In the genomic region with DNA sequence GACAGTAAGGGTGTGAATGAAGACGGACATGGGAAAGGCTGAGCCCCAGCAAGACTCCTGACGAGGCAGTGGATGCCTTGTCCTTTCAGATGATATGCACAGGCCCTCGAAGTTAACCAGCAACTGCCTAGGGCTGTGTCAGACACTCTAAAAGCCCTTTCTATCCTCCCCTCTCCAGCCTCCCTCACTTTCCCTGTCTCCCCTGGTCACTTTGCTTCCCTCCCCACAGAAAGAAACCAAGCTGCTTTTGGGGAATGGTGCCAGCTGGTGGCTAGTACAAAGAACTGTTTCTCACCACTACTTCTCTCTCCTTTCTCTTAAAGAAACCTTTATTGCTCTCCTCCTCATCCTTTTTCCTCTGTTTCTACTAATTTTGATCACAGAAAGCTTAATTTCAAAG, we compare ENCODE assay signal across 11 cellular contexts. TPM values are rescaled to one million over a fixed set of nuclear protein-coding genes. Genes with fewer than 3 reads are reported as not detected.
DNase-seq lines count a peak whose midpoint lies in the region; ATAC-seq, FAIRE-seq and TF ChIP-seq lines count a peak whose summit lies in the region.
"Had no signal": no experiment of that assay in that cellular context is flagged by ENCODE, and none has a peak within 500 bp of the region (broad histone marks: within the 10 kb centered on the region; RNA-seq: fewer than 3 reads in every experiment).

No MANE protein-coding gene starts in this region.

- H3K9me3 ChIP-seq in PC-3 (ENCODE audit: low read length), result no peaks in the 10 kb centered on the region
- no peaks in the 10 kb centered on the region for H3K9me3 ChIP-seq in parathyroid adenoma (ENCODE audit: control insufficient read depth, low read length)

- H2AFZ ChIP-seq in PC-3 (ENCODE audit: low read length) (no peak overlapping the region), parathyroid adenoma (no peak overlapping the region)

- DNase-seq in GM12864 (ENCODE audit: low read depth) (no peak), PC-3 (peak; percentile 14), erythroblast (lab: John Stamatoyannopoulos, UW) (peak; percentile 44 to 66), GM12891 (ENCODE audit: insufficient read length, low spot score) (no peak), NK-92 (lab: John Stamatoyannopoulos, UW; ENCODE audit: unreplicated experiment) (no peak), NCI-H1694 (lab: John Stamatoyannopoulos, UW) (no peak), globus pallidus (ENCODE audit: low spot score) (no peak)
- DNase-seq: activated CD4-positive, alpha-beta T cell treated with anti-CD3 and anti-CD28 coated beads, Interleukin-2, amount 10 ng/mL, durations not matched to agents 7 days and 5 days; cortex of kidney; NCI-H2081 had no signal

- H3K4me2 ChIP-seq in PC-3 (ENCODE audit: low read length) (no peak overlapping the region), parathyroid adenoma (ENCODE audit: low read length) (no peak overlapping the region)

- no peaks in the 10 kb centered on the region for H4K20me1 ChIP-seq in PC-3 (ENCODE audit: low read length)

- CTCF ChIA-PET in PC-3 (lab: Charles Lee), result no interaction called here

- H3K27me3 ChIP-seq in PC-3 (ENCODE audit: low read length) (no peaks in the 10 kb centered on the region), parathyroid adenoma (ENCODE audit: control insufficient read depth, insufficient read depth, low read length) (no peaks in the 10 kb centered on the region)

- intact Hi-C loops in PC-3 (cut with micrococcal nuclease), result no loop called here

- H3K79me2 ChIP-seq in PC-3 (ENCODE audit: low read length) (peaks cover 7% of the 10 kb centered on the region; the same call in 1 of the 2 replicates), parathyroid adenoma (peaks cover 2% of the 10 kb centered on the region)

- H3F3A ChIP-seq in PC-3 (ENCODE audit: low read length, unreplicated experiment), result no peaks in the 10 kb centered on the region

- H3K4me3 ChIP-seq in GM12864 (ENCODE audit: low read depth, low read length) (no peak overlapping the region), PC-3 (ENCODE audit: low read length) (no peak overlapping the region), parathyroid adenoma (ENCODE audit: low read depth, low read length) (no peak overlapping the region)

- no peak overlapping the region for H3K9ac ChIP-seq in PC-3 (ENCODE audit: low read length)
- H3K9ac ChIP-seq in parathyroid adenoma, result no peak overlapping the region

- H3K36me3 ChIP-seq in PC-3 (ENCODE audit: low read depth, low read length), result peaks cover 17% of the 10 kb centered on the region
- no peaks in the 10 kb centered on the region for H3K36me3 ChIP-seq in parathyroid adenoma (ENCODE audit: control insufficient read depth, insufficient read depth, low read length)

- FAIRE-seq in GM12891 (lab: Jason Lieb, UNC), result no peak

- H3K9me2 ChIP-seq in PC-3 (replicated peaks; ENCODE audit: low read length), result no peaks in the 10 kb centered on the region

- peak; percentile 47 for TF ChIP-seq CTCF in GM12864 (IDR thresholded peaks at IDR 0.05; ENCODE audit: low read depth, low read length, missing control alignments)
- TF ChIP-seq CTCF in PC-3 (conservative IDR thresholded peaks at IDR 0.05; ENCODE audit: low read depth, low read length), result peak; percentile 53
- TF ChIP-seq CTCF in parathyroid adenoma (IDR thresholded peaks at IDR 0.05), result peak; percentile 16

- H3K27ac ChIP-seq in PC-3 (ENCODE audit: low read length) (no peak overlapping the region), parathyroid adenoma (no peak overlapping the region)

- POLR2A ChIA-PET in PC-3 (lab: Charles Lee; ENCODE audit: unreplicated experiment), result no interaction called here

- no TSS peak for BruUV-seq in PC-3 (replicated peaks; lab: Mats Ljungman, UMichigan)

- TF ChIP-seq POLR2A in erythroblast (IDR thresholded peaks at IDR 0.05; ENCODE audit: low read length), result no peak
- no peak for TF ChIP-seq POLR2A in GM12891 (IDR thresholded peaks at IDR 0.05; ENCODE audit: low read depth, low read length)

- no peak for ATAC-seq in PC-3

- H3K4me1 ChIP-seq in PC-3 (ENCODE audit: insufficient read depth, low read length) (peaks cover 9% of the 10 kb centered on the region; the same call in 1 of the 2 replicates), parathyroid adenoma (no peaks in the 10 kb centered on the region)

TF ChIP-seq in GM12891, 5 proteins besides CTCF, POLR2A, EP300 and RAD21:
- TF ChIP-seq TAF1 (IDR thresholded peaks at IDR 0.05; ENCODE audit: low read depth, low read length) (no peak), SPI1 (IDR thresholded peaks at IDR 0.05; ENCODE audit: low read depth, low read length) (no peak)

RNA-seq across cellular contexts. Expression of a gene that starts 21.4 kb away (rescaled TPM):
- total RNA-seq in PC-3 (2014; rRNA removed), result 19.4 and 21.7 TPM in 2 replicates
- polyA plus RNA-seq in GM12891 (2012; ENCODE audit: low read depth, missing spikeins), result 11.6 TPM

Comparison
In these comparisons a context has a peak if more than half of its experiments do, and no peak if none do; other contexts are left out.
1. DNase-seq: peak in PC-3 (single experiment) and erythroblast (2 of 2); none in GM12864 (single experiment), GM12891 (single experiment), NK-92 (single experiment), NCI-H1694 (single experiment) and globus pallidus (single experiment).
2. Peak in every context shown above with its lines, with median percentiles within 50 percentile points of each other: CTCF ChIP-seq.